Comparison of ENCODE assay signal across 2 cellular contexts in the genomic region with DNA sequence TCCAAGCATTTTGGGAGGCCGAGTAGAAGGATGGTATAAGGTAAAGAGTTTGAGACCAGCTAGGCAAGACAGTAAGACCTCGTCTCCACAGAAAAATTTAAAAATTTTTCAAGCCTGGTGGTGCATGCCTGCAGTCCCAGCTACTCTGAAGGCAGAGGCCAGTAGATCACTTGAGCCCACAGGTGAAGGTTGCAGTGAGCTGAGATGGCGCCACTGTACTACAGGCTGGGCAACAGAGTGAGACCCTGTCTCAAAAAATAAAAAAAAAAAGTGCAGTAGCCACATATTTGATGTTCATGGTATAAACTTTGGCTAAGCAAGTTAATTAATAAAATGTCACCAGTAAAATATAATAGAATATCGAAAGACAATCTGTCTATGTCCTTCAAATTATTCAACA.
TF ChIP-seq lines count a peak whose summit lies in the region.

No MANE protein-coding gene starts in this region.

TF ChIP-seq in HepG2, 621 proteins besides CTCF, POLR2A, EP300 and RAD21:
- TF ChIP-seq ZNF121 (CRISPR knock-in tag; IDR thresholded peaks at IDR 0.05) (peak; percentile 87), NFIC (IDR thresholded peaks at IDR 0.05; ENCODE audit: low read length) (no peak)

TF ChIP-seq in H1, 55 proteins besides CTCF, POLR2A, EP300 and RAD21:
- TF ChIP-seq KDM1A (IDR thresholded peaks at IDR 0.05; ENCODE audit: borderline replicate concordance, low read length) = peak; percentile 88
- TF ChIP-seq TAF7 (optimal IDR thresholded peaks at IDR 0.05; ENCODE audit: borderline replicate concordance, low read depth, low read length) = no peak
